Comparison of ENCODE assay signal across 8 cellular contexts in genomic region chr17:75845058-75845711, GRCh38. TPM values are rescaled to one million over a fixed set of nuclear protein-coding genes. Genes with fewer than 3 reads are reported as not detected.
DNase-seq lines count a peak whose midpoint lies in the region; ATAC-seq and TF ChIP-seq lines count a peak whose summit lies in the region.

No MANE protein-coding gene starts in this region.

- H3K36me3 ChIP-seq in lung (ENCODE audit: control insufficient read depth in 2 of 2, insufficient read depth in 2 of 2, low read length in 2 of 2): peaks cover 0 to 47% of the 10 kb centered on the region in 2 donors

- H3K4me3 ChIP-seq in GM12875 (ENCODE audit: low read depth, low read length): peak overlapping the region; percentile 21
- no peak overlapping the region for H3K4me3 ChIP-seq in lung

- H3K27me3 ChIP-seq in lung (ENCODE audit: control insufficient read depth, insufficient read depth): no peaks in the 10 kb centered on the region

- no peaks in the 10 kb centered on the region for H3K9me3 ChIP-seq in lung (ENCODE audit: control insufficient read depth in 2 of 2, insufficient read depth in 1 of 2, low read length in 1 of 2)

- TF ChIP-seq CTCF in 22Rv1 (IDR thresholded peaks at IDR 0.05) (peak; percentile 80), GM12875 (IDR thresholded peaks at IDR 0.05; ENCODE audit: borderline replicate concordance, insufficient read depth, low read depth, low read length) (peak; percentile 95), lung (IDR thresholded peaks at IDR 0.05; ENCODE audit: control extremely low read depth, extremely low read depth) (peak; percentile 50)

- H3K4me1 ChIP-seq in lung (ENCODE audit: control insufficient read depth in 2 of 2, insufficient read depth in 2 of 2, low read length in 2 of 2): peaks cover 0 to 38% of the 10 kb centered on the region in 2 donors

- 22 to 30% methylated on average over 21 of the region's 21 CpGs for WGBS in lung, 2 donors

- DNase-seq in NCI-H1105 (lab: John Stamatoyannopoulos, UW) (peak; percentile 1), dermis blood vessel endothelial cell (peak; percentile 83), lung (ENCODE audit: low spot score) (peak; percentile 90)
- peak in 5 of 6 experiments; percentile 8 to 51 (median 36) for DNase-seq in stimulated activated naive CD4-positive, alpha-beta T cell (lab: John Stamatoyannopoulos, UW)

- H3K27ac ChIP-seq in 22Rv1: peak overlapping the region; percentile 40
- peak overlapping the region; percentile 78 to 93 for H3K27ac ChIP-seq in lung (ENCODE audit: low read depth in 1 of 2, low read length in 1 of 2)

- ATAC-seq in HG02623 (IDR thresholded peaks at IDR 0.05; ENCODE audit: unreplicated experiment): peak; percentile 64
- peak; percentile 59 to 62 for ATAC-seq in activated CD4-positive, CD25-positive, alpha-beta regulatory T cell treated with anti-CD3 and anti-CD28 coated beads, Interleukin-2, amount 50 U/mL, for 24 hours
- peak; percentile 66 for ATAC-seq in lung (ENCODE audit: insufficient read depth, low FRiP score)

RNA-seq across cellular contexts. Expression of gene UNC13D, which starts 1.0 kb away (rescaled TPM):
- 3.2 and 3.4 TPM in 2 replicates for total RNA-seq in dermis blood vessel endothelial cell
- 100 to 1,000 TPM in 1 of 2 donors, 10 to 100 TPM in 1; 56.6 to 110 TPM for total RNA-seq in lung
- 10 to 100 TPM; 61.2 to 85.2 TPM for polyA plus RNA-seq in lung

RNA-seq across cellular contexts. Expression of gene WBP2, which starts 9.9 kb away (rescaled TPM):
- total RNA-seq in dermis blood vessel endothelial cell: 19.2 and 54.3 TPM in 2 replicates
- total RNA-seq in lung: 100 to 1,000 TPM in 1 of 2 donors, 10 to 100 TPM in 1; 67.2 to 127 TPM
- polyA plus RNA-seq in lung: 100 to 1,000 TPM; 143 to 195 TPM

RNA-seq across cellular contexts. Expression of gene TRIM47, which starts 33.2 kb away (rescaled TPM):
- total RNA-seq in dermis blood vessel endothelial cell (89.1 and 109 TPM in 2 replicates), lung (10 to 100 TPM; 23.5 to 78.3 TPM)
- polyA plus RNA-seq in lung: 10 to 100 TPM; 22.9 to 32.4 TPM

RNA-seq across cellular contexts. Expression of gene TRIM65, which starts 51.6 kb away (rescaled TPM):
- total RNA-seq in dermis blood vessel endothelial cell (42.4 and 43.1 TPM in 2 replicates), lung (10 to 100 TPM; 12.7 to 32.9 TPM)
- 10 to 100 TPM; 14.6 to 27.8 TPM for polyA plus RNA-seq in lung

RNA-seq across cellular contexts. Expression of gene MRPL38, which starts 59.5 kb away (rescaled TPM):
- total RNA-seq in dermis blood vessel endothelial cell (24.0 and 49.3 TPM in 2 replicates), lung (100 to 1,000 TPM in 1 of 2 donors, 10 to 100 TPM in 1; 47.8 to 105 TPM)
- 10 to 100 TPM; 52.0 to 80.1 TPM for polyA plus RNA-seq in lung

Comparison
In these comparisons a context has a peak if more than half of its experiments do, and no peak if none do; other contexts are left out.
1. DNase-seq: peak in every context shown above with its lines; median percentile 90 in lung; 83 in dermis blood vessel endothelial cell; 36 in stimulated activated naive CD4-positive, alpha-beta T cell; 1 in NCI-H1105.
2. RNA of gene UNC13D, which starts 1.0 kb away (total RNA-seq): 56.6 to 110 TPM in lung; 3.2 to 3.4 TPM in dermis blood vessel endothelial cell; every median in the first group is over 10 times any median in the second.
3. Peak in every context shown above with its lines, with median percentiles within 50 percentile points of each other: CTCF ChIP-seq and ATAC-seq.